18 cellular contexts compared by ENCODE assay signal in the genomic region with DNA sequence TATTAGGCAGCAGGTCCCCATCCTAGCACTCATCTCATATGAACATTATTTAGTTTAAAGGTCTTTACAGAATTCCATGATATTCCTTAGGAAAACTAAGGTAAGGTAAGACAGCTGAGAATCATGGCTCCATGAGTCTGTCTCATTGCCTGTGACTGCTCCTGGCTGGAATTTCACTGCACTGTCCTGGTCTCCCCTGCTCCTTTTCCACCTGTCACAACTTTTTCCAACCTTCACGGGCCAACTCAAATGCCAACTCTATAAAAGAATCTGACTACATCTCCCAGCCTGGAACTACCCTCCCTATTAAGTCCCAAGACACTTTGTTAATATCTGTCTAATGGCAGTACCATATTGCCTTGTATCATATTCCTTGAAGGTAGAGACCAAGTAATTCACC. TPM values are rescaled to one million over a fixed set of nuclear protein-coding genes. Genes with fewer than 3 reads are reported as not detected.
DNase-seq lines count a peak whose midpoint lies in the region; ATAC-seq and TF ChIP-seq lines count a peak whose summit lies in the region.
"Had no signal": no experiment of that assay in that cellular context is flagged by ENCODE, and none has a peak within 500 bp of the region (broad histone marks: within the 10 kb centered on the region; RNA-seq: fewer than 3 reads in every experiment).

No MANE protein-coding gene starts in this region.

- H4K20me1 ChIP-seq in Loucy (ENCODE audit: insufficient read depth, low read length, poor library complexity, severe bottlenecking), result peaks cover 100% of the 10 kb centered on the region

- peak overlapping the region; percentile 35 for H3K4me3 Mint-ChIP-seq in activated T-cell treated with anti-CD3 and anti-CD28 coated beads, Interleukin-2, amount 50 U/mL, for 4 hours
- peak overlapping the region; percentile 10 for H3K4me3 Mint-ChIP-seq in dendritic cell treated with granulocyte-macrophage colony-stimulating factor and Interleukin-4, amounts not matched to agents 40 ng/mL and 50 ng/mL, for 4 days
- H3K4me3 Mint-ChIP-seq: activated CD8-positive, alpha-beta memory T cell treated with anti-CD3 and anti-CD28 coated beads, Interleukin-2, amount 10 ng/mL, durations not matched to agents 7 days and 5 days had no signal

- no peak for TF ChIP-seq CTCF in Loucy (conservative IDR thresholded peaks at IDR 0.05; ENCODE audit: low read length)
- TF ChIP-seq CTCF in psoas muscle (IDR thresholded peaks at IDR 0.05), result no peak

- no peak for DNase-seq in activated T-cell treated with anti-CD3 and anti-CD28 coated beads, Interleukin-2, amount 50 U/mL, for 4 hours
- no peak for DNase-seq in activated T-cell treated with anti-CD3 and anti-CD28 coated beads, Interleukin-2, amount 50 U/mL, for 48 hours
- DNase-seq in psoas muscle (no peak), D341Med (ENCODE audit: low spot score) (no peak), DMS53 treated with DMSO at 0.1 percent for 48 hours (lab: John Stamatoyannopoulos, UW; ENCODE audit: unreplicated experiment) (no peak)
- DNase-seq: ACHN; activated CD8-positive, alpha-beta memory T cell treated with anti-CD3 and anti-CD28 coated beads, Interleukin-2, amount 10 ng/mL, durations not matched to agents 7 days and 5 days; amygdala; dorsolateral prefrontal cortex; GF-D8; hypothalamus; KBM-7; NCI-H1105; SHP77 had no signal

- peak overlapping the region; percentile 98 for H3K4me3 ChIP-seq in Loucy (ENCODE audit: low read length, poor library complexity, severe bottlenecking)
- H3K4me3 ChIP-seq in psoas muscle, result peak overlapping the region; percentile 97
- H3K4me3 ChIP-seq: dorsolateral prefrontal cortex, thoracic aorta had no signal

- H3K27me3 ChIP-seq in Loucy (ENCODE audit: insufficient read depth, low read length, poor library complexity, severe bottlenecking), result no peaks in the 10 kb centered on the region
- H3K27me3 ChIP-seq in psoas muscle (ENCODE audit: insufficient read depth in 3 of 3, low read length in 2 of 3), result no peaks in the 10 kb centered on the region
- H3K27me3 ChIP-seq: dorsolateral prefrontal cortex had no signal

- ATAC-seq in activated T-cell treated with anti-CD3 and anti-CD28 coated beads, Interleukin-2, amount 50 U/mL, for 4 hours, result no peak
- ATAC-seq in psoas muscle (peak; percentile 46 to 72 (median 60)), HG02870 (IDR thresholded peaks at IDR 0.05; ENCODE audit: unreplicated experiment) (no peak)
- ATAC-seq: activated CD8-positive, alpha-beta memory T cell treated with anti-CD3 and anti-CD28 coated beads, Interleukin-2, amount 10 ng/mL, durations not matched to agents 7 days and 5 days had no signal

- peaks cover 48% of the 10 kb centered on the region for H3K36me3 Mint-ChIP-seq in activated T-cell treated with anti-CD3 and anti-CD28 coated beads, Interleukin-2, amount 50 U/mL, for 4 hours (ENCODE audit: insufficient read depth)
- H3K36me3 Mint-ChIP-seq in dendritic cell treated with granulocyte-macrophage colony-stimulating factor and Interleukin-4, amounts not matched to agents 40 ng/mL and 50 ng/mL, for 4 days (ENCODE audit: low read depth), result peaks cover 96% of the 10 kb centered on the region

- WGBS in psoas muscle, 3 donors, result 24 to 38% (median 31%) methylated on average over 1 of the region's 1 CpG

- H3K4me1 Mint-ChIP-seq in activated T-cell treated with anti-CD3 and anti-CD28 coated beads, Interleukin-2, amount 50 U/mL, for 4 hours (ENCODE audit: low read depth), result peaks cover 79% of the 10 kb centered on the region
- peaks cover 59% of the 10 kb centered on the region for H3K4me1 Mint-ChIP-seq in dendritic cell treated with granulocyte-macrophage colony-stimulating factor and Interleukin-4, amounts not matched to agents 40 ng/mL and 50 ng/mL, for 4 days (ENCODE audit: low read depth)

- H3K9me3 Mint-ChIP-seq in activated T-cell treated with anti-CD3 and anti-CD28 coated beads, Interleukin-2, amount 50 U/mL, for 4 hours, result no peaks in the 10 kb centered on the region
- H3K9me3 Mint-ChIP-seq in dendritic cell treated with granulocyte-macrophage colony-stimulating factor and Interleukin-4, amounts not matched to agents 40 ng/mL and 50 ng/mL, for 4 days, result no peaks in the 10 kb centered on the region

- H3K9me3 ChIP-seq in Loucy (ENCODE audit: insufficient read depth, low read depth, low read length), result no peaks in the 10 kb centered on the region
- H3K9me3 ChIP-seq in psoas muscle, result no peaks in the 10 kb centered on the region
- H3K9me3 ChIP-seq: thoracic aorta had no signal

- no peaks in the 10 kb centered on the region for H3K9me2 ChIP-seq in Loucy (replicated peaks; ENCODE audit: low read depth, low read length)

- H3F3A ChIP-seq in Loucy (ENCODE audit: low read depth), result no peaks in the 10 kb centered on the region

- H3K36me3 ChIP-seq in Loucy (ENCODE audit: insufficient read depth, low read length) (peaks cover 39% of the 10 kb centered on the region), psoas muscle (ENCODE audit: insufficient read depth in 1 of 2, low read depth in 1 of 2) (peaks cover 4 to 34% of the 10 kb centered on the region in 2 donors)

- no peaks in the 10 kb centered on the region for H3K27me3 Mint-ChIP-seq in activated T-cell treated with anti-CD3 and anti-CD28 coated beads, Interleukin-2, amount 50 U/mL, for 4 hours (ENCODE audit: low read depth)
- no peaks in the 10 kb centered on the region for H3K27me3 Mint-ChIP-seq in dendritic cell treated with granulocyte-macrophage colony-stimulating factor and Interleukin-4, amounts not matched to agents 40 ng/mL and 50 ng/mL, for 4 days
- H3K27me3 Mint-ChIP-seq: activated CD8-positive, alpha-beta memory T cell treated with anti-CD3 and anti-CD28 coated beads, Interleukin-2, amount 10 ng/mL, durations not matched to agents 7 days and 5 days had no signal

- H3K27ac ChIP-seq in psoas muscle, result peak overlapping the region; percentile 100
- H3K27ac ChIP-seq: dorsolateral prefrontal cortex, thoracic aorta had no signal

- H3K9ac ChIP-seq in Loucy (ENCODE audit: low read depth, low read length, poor library complexity, severe bottlenecking), result no peak overlapping the region

- intact Hi-C loops in dendritic cell treated with granulocyte-macrophage colony-stimulating factor and Interleukin-4, amounts not matched to agents 40 ng/mL and 50 ng/mL, for 4 days (cut with micrococcal nuclease), result no loop called here
- intact Hi-C loops in psoas muscle (cut with DNase I), result no loop called here

- H3K27ac Mint-ChIP-seq in dendritic cell treated with granulocyte-macrophage colony-stimulating factor and Interleukin-4, amounts not matched to agents 40 ng/mL and 50 ng/mL, for 4 days, result no peak overlapping the region

- peaks cover 43% of the 10 kb centered on the region for H3K4me1 ChIP-seq in Loucy (ENCODE audit: insufficient read depth, low read length, poor library complexity, severe bottlenecking)
- peaks cover 77% of the 10 kb centered on the region for H3K4me1 ChIP-seq in psoas muscle

- H3K4me2 ChIP-seq in Loucy (ENCODE audit: low read depth, low read length, poor library complexity, severe bottlenecking), result peak overlapping the region; percentile 94

- peaks cover 100% of the 10 kb centered on the region for H3K79me2 ChIP-seq in Loucy (ENCODE audit: insufficient read depth, low read length)

- H2AFZ ChIP-seq in Loucy (ENCODE audit: low read length), result no peak overlapping the region

RNA-seq across cellular contexts. Expression of gene CNBP, which starts 7.6 kb away (rescaled TPM):
- total RNA-seq in activated T-cell treated with anti-CD3 and anti-CD28 coated beads, Interleukin-2, amount 50 U/mL, for 4 hours, result 100 to 1,000 TPM; 606 to 623 (median 610) TPM
- total RNA-seq in psoas muscle, result 100 to 1,000 TPM; 754 to 850 (median 816) TPM
- polyA plus RNA-seq in psoas muscle, result 100 to 1,000 TPM; 423 to 678 (median 575) TPM

RNA-seq across cellular contexts. Expression of gene ISY1, which starts 15.2 kb away (rescaled TPM):
- 100 to 1,000 TPM in 1 of 3 donors, 10 to 100 TPM in 2; 93.1 to 101 (median 93.9) TPM for total RNA-seq in activated T-cell treated with anti-CD3 and anti-CD28 coated beads, Interleukin-2, amount 50 U/mL, for 4 hours
- total RNA-seq in psoas muscle, result 10 to 100 TPM; 25.9 to 39.3 (median 31.7) TPM
- polyA plus RNA-seq in psoas muscle, result 10 to 100 TPM; 27.6 to 56.0 (median 42.8) TPM

RNA-seq across cellular contexts. Expression of gene RAB43, which starts 54.4 kb away (rescaled TPM):
- total RNA-seq in activated T-cell treated with anti-CD3 and anti-CD28 coated beads, Interleukin-2, amount 50 U/mL, for 4 hours, result 10 to 100 TPM; 24.4 to 30.6 (median 25.0) TPM
- 1 to 10 TPM; 1.6 to 5.1 (median 2.6) TPM for total RNA-seq in psoas muscle
- polyA plus RNA-seq in psoas muscle, result 1 to 10 TPM in 2 of 3 donors, under 1 TPM in 1; 0.62 to 1.3 (median 1.2) TPM

Comparison
In these comparisons a context has a peak if more than half of its experiments do, and no peak if none do; other contexts are left out.
1. ATAC-seq: peak in psoas muscle (4 of 4); none in activated T-cell treated with anti-CD3 and anti-CD28 coated beads, Interleukin-2, amount 50 U/mL, for 4 hours (0 of 2) and HG02870 (single experiment).
2. RNA of gene RAB43, which starts 54.4 kb away (total RNA-seq): 24.4 to 30.6 TPM in activated T-cell treated with anti-CD3 and anti-CD28 coated beads, Interleukin-2, amount 50 U/mL, for 4 hours; 1.6 to 5.1 TPM in psoas muscle; every median in the first group is over 4 times any median in the second.